In the genomic region with DNA sequence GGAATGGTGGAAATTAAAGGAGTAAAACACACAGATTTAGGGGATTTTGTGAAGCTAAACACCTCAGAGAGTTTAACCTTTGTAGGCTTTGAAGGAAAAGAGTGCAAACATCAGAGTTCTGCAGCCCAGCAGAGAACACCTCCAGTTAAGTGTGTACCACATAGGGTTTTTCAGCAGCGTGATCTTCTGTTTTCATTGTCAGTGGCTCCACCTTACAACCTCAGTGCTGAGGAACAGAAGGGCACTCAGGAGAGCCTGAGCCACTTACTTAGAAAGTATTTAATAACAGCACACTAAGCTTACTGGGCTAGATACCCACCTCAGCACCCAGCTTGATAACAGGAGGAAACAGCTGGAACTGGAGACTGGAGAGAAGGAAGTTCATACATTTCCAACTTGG, we compare ENCODE assay signal across 10 cellular contexts. TPM values are rescaled to one million over a fixed set of nuclear protein-coding genes. Genes with fewer than 3 reads are reported as not detected.
A peak's percentile ranks its signal among the peaks of the same experiment; 100 is the strongest.
DNase-seq lines count a peak whose midpoint lies in the region; ATAC-seq and TF ChIP-seq lines count a peak whose summit lies in the region.
"Had no signal": no experiment of that assay in that cellular context is flagged by ENCODE, and none has a peak within 500 bp of the region (broad histone marks: within the 10 kb centered on the region; RNA-seq: fewer than 3 reads in every experiment).

No MANE protein-coding gene starts in this region.

- POLR2A ChIA-PET in CD4-positive, alpha-beta memory T cell (lab: Charles Lee; ENCODE audit: partially characterized antibody), result interaction anchor here (0.8 to 12.5 kb wide), 7 partner anchors 13 to 428 kb away, joined by 3 to 327 read pairs (median 18); a partner anchor contains a TSS

- H3K27me3 ChIP-seq in CD4-positive, alpha-beta memory T cell (ENCODE audit: insufficient read depth, low read length), result no peaks in the 10 kb centered on the region

- H3K9me3 ChIP-seq in CD4-positive, alpha-beta memory T cell (ENCODE audit: control insufficient read depth in 1 of 2, low read length in 2 of 2), result no peaks in the 10 kb centered on the region

- ATAC-seq in activated naive CD4-positive, alpha-beta T cell treated with anti-CD3 and anti-CD28 coated beads, Interleukin-2, amount 50 U/mL, for 72 hours, result no peak
- ATAC-seq in naive B cell (ENCODE audit: low read depth in 2 of 2), result no peak
- no peak for ATAC-seq in GM18505 (IDR thresholded peaks at IDR 0.05; ENCODE audit: unreplicated experiment)
- ATAC-seq in HG02610 (IDR thresholded peaks at IDR 0.05; ENCODE audit: unreplicated experiment), result no peak

- no peak for DNase-seq in CD4-positive, alpha-beta memory T cell
- no peak for DNase-seq in HFF-Myc (ENCODE audit: extremely low read depth, low read depth)
- no peak for DNase-seq in activated naive CD4-positive, alpha-beta T cell treated with anti-CD3 and anti-CD28 coated beads, Interleukin-2, amount 50 U/mL, for 72 hours (ENCODE audit: low spot score in 2 of 2)
- no peak for DNase-seq in naive B cell
- DNase-seq in A172 (ENCODE audit: low spot score), result no peak
- DNase-seq in NCI-H1048 (lab: John Stamatoyannopoulos, UW), result no peak
- DNase-seq: effector CD8-positive, alpha-beta T cell; islet precursor cell had no signal

- H3K27me3 Mint-ChIP-seq in CD4-positive, alpha-beta memory T cell, result no peaks in the 10 kb centered on the region
- H3K27me3 Mint-ChIP-seq in naive B cell, result no peaks in the 10 kb centered on the region

- H3K27ac Mint-ChIP-seq in CD4-positive, alpha-beta memory T cell, result peak overlapping the region; percentile 91 to 100 (median 99)
- peak overlapping the region; percentile 98 to 99 for H3K27ac Mint-ChIP-seq in activated naive CD4-positive, alpha-beta T cell treated with anti-CD3 and anti-CD28 coated beads, Interleukin-2, amount 50 U/mL, for 72 hours
- H3K27ac Mint-ChIP-seq in naive B cell, result peak overlapping the region in 5 of 6 donors; percentile 98 to 100 (median 99)

- H3K4me1 ChIP-seq in CD4-positive, alpha-beta memory T cell (ENCODE audit: insufficient read depth, low read length), result peaks cover 53% of the 10 kb centered on the region

- peaks cover 0 to 4% (median 0%) of the 10 kb centered on the region in 8 donors for H3K9me3 Mint-ChIP-seq in CD4-positive, alpha-beta memory T cell
- H3K9me3 Mint-ChIP-seq in activated naive CD4-positive, alpha-beta T cell treated with anti-CD3 and anti-CD28 coated beads, Interleukin-2, amount 50 U/mL, for 72 hours, result no peaks in the 10 kb centered on the region
- no peaks in the 10 kb centered on the region for H3K9me3 Mint-ChIP-seq in naive B cell

- peak overlapping the region; percentile 66 to 93 for H3K4me3 ChIP-seq in CD4-positive, alpha-beta memory T cell (ENCODE audit: low read length in 2 of 2)
- H3K4me3 ChIP-seq in HFF-Myc (replicated peaks; ENCODE audit: low read depth, low read length), result peak overlapping the region; percentile 93; the same call in 1 of the 2 replicates

- peak overlapping the region; percentile 92 to 99 (median 95) for H3K4me3 Mint-ChIP-seq in CD4-positive, alpha-beta memory T cell
- H3K4me3 Mint-ChIP-seq in naive B cell, result peak overlapping the region in 5 of 8 donors; percentile 92 to 99 (median 98)

- H3K4me1 Mint-ChIP-seq in CD4-positive, alpha-beta memory T cell, result peaks cover 32 to 69% (median 50%) of the 10 kb centered on the region in 4 donors
- H3K4me1 Mint-ChIP-seq in naive B cell, result peaks cover 35 to 38% (median 37%) of the 10 kb centered on the region in 3 donors

- H3K36me3 Mint-ChIP-seq in CD4-positive, alpha-beta memory T cell, result peaks cover 7 to 37% of the 10 kb centered on the region in 2 donors
- peaks cover 27 to 38% of the 10 kb centered on the region in 2 donors for H3K36me3 Mint-ChIP-seq in activated naive CD4-positive, alpha-beta T cell treated with anti-CD3 and anti-CD28 coated beads, Interleukin-2, amount 50 U/mL, for 72 hours
- H3K36me3 Mint-ChIP-seq in naive B cell, result no peaks in the 10 kb centered on the region

- no peak for TF ChIP-seq POLR2A in GM18505 (IDR thresholded peaks at IDR 0.05; ENCODE audit: borderline replicate concordance, extremely low read depth, insufficient read depth, insufficient read length)

- H3K36me3 ChIP-seq in CD4-positive, alpha-beta memory T cell (ENCODE audit: insufficient read depth, low read length), result peaks cover 5% of the 10 kb centered on the region

- CTCF ChIA-PET in CD4-positive, alpha-beta memory T cell (lab: Charles Lee; ENCODE audit: partially characterized antibody), result interaction anchor here (0.7 to 8.7 kb wide), 8 partner anchors 14 to 241 kb away, joined by 3 to 76 read pairs (median 4); no protein-coding TSS in a partner anchor

- intact Hi-C loops in CD4-positive, alpha-beta memory T cell (cut with micrococcal nuclease), result loop anchor here (2.0 to 10.0 kb wide), 3 partner anchors 37 to 1523 kb away; a partner anchor contains a TSS

- no peak for TF ChIP-seq CTCF in HFF-Myc (IDR thresholded peaks at IDR 0.05; ENCODE audit: low read depth, low read length, missing control alignments)

- peak overlapping the region; percentile 87 for H3K27ac ChIP-seq in CD4-positive, alpha-beta memory T cell (ENCODE audit: low read depth, low read length)

RNA-seq across cellular contexts. Expression of a gene that starts 2.0 kb away (rescaled TPM):
- total RNA-seq in CD4-positive, alpha-beta memory T cell, result 100 to 1,000 TPM; 138 to 148 TPM
- polyA plus RNA-seq in CD4-positive, alpha-beta memory T cell, result 10 to 100 TPM; 36.2 to 47.9 TPM
- 10 to 100 TPM; 29.0 to 34.7 TPM for total RNA-seq in activated naive CD4-positive, alpha-beta T cell treated with anti-CD3 and anti-CD28 coated beads, Interleukin-2, amount 50 U/mL, for 72 hours
- polyA plus RNA-seq in naive B cell (ENCODE audit: low read depth in 6 of 6), result 10 to 100 TPM; 35.6 to 64.2 (median 39.0) TPM
- 14.2 and 29.9 TPM in 2 replicates for total RNA-seq in A172 (2014; rRNA removed; shearing (Covaris generic))
